ENCODE assay signal across 18 cellular contexts in the genomic region with DNA sequence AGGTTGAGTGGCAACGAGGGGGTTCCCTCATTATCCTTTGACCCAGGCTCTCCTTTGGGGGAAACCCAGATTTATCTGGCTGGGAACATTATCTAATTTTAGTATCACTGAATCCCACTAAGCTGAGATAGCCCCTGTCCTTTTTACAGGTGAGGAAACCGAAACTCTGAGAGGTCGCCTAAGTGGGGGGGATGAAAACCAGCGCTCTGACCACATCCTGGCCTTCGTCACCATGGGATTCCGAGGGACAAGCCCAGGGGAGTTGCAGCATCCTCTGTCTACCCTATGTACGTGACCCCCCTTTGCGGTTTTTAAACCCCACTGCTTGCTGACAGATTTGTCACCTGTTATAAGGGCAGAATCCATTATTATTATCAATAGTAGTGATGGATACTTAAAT.
DNase-seq lines count a peak whose midpoint lies in the region; ATAC-seq and TF ChIP-seq lines count a peak whose summit lies in the region.
"Had no signal": no experiment of that assay in that cellular context is flagged by ENCODE, and none has a peak within 500 bp of the region (broad histone marks: within the 10 kb centered on the region; RNA-seq: fewer than 3 reads in every experiment).

No MANE protein-coding gene starts in this region.

- ATAC-seq in GM19023 (IDR thresholded peaks at IDR 0.05; ENCODE audit: unreplicated experiment), result peak; percentile 47
- ATAC-seq in GM21723 (IDR thresholded peaks at IDR 0.05; ENCODE audit: unreplicated experiment), result peak; percentile 46
- ATAC-seq in HG03175 (IDR thresholded peaks at IDR 0.05; ENCODE audit: unreplicated experiment), result peak; percentile 56
- ATAC-seq in HG03135 (IDR thresholded peaks at IDR 0.05; ENCODE audit: unreplicated experiment), result no peak
- ATAC-seq: GM23338 had no signal

- no peaks in the 10 kb centered on the region for H3K4me1 ChIP-seq in BE2C
- H3K4me1 ChIP-seq: adrenal gland, upper lobe of left lung had no signal

- POLR2A ChIA-PET in GM10248 (lab: Yijun Ruan, JAX), result interaction anchor here (1.0 kb wide), 1 partner anchor 23 kb away, joined by 3 read pairs; no protein-coding TSS in a partner anchor

- H3K27me3 ChIP-seq in BE2C, result no peaks in the 10 kb centered on the region
- H3K27me3 ChIP-seq: adrenal gland, upper lobe of left lung had no signal

- no peaks in the 10 kb centered on the region for H3K36me3 ChIP-seq in BE2C
- H3K36me3 ChIP-seq: adrenal gland, upper lobe of left lung had no signal

- CTCF ChIA-PET in GM10248 (lab: Yijun Ruan, JAX), result interaction anchor here (1.2 to 9.1 kb wide), 4 partner anchors 10 to 105 kb away, joined by 3 to 73 read pairs (median 3); no protein-coding TSS in a partner anchor

- TF ChIP-seq CTCF in GM10248 (IDR thresholded peaks at IDR 0.05; ENCODE audit: control extremely low read depth, extremely low read depth, low read depth, missing control alignments), result no peak
- TF ChIP-seq CTCF in BE2C (IDR thresholded peaks at IDR 0.05; ENCODE audit: low read depth, low read length), result no peak

- H3K4me3 ChIP-seq in BE2C (ENCODE audit: low read depth, low read length), result no peak overlapping the region
- H3K4me3 ChIP-seq: adrenal gland, GM23338, upper lobe of left lung had no signal

- DNase-seq in GM10248 (ENCODE audit: extremely low spot score), result peak; percentile 56
- no peak for DNase-seq in cerebellar nuclear complex (lab: John Stamatoyannopoulos, UW)
- DNase-seq in BE2C, result no peak
- DNase-seq in DMS53 treated with DMSO at 0.1 percent for 48 hours (lab: John Stamatoyannopoulos, UW; ENCODE audit: unreplicated experiment), result no peak
- DNase-seq: activated CD4-positive, alpha-beta T cell treated with anti-CD3 and anti-CD28 coated beads for 4 hours; activated T-cell treated with anti-CD3 and anti-CD28 coated beads, Interleukin-2, amount 50 U/mL, for 48 hours; adrenal gland; erythroblast; head of caudate nucleus; KBM-7; NCI-H510A; stimulated activated CD8-positive, alpha-beta memory T cell treated with anti-CD3 and anti-CD28 coated beads, Interleukin-4, amount 100 ng/mL, for 48 hours; upper lobe of left lung had no signal

- H3K9me3 ChIP-seq in BE2C, result no peaks in the 10 kb centered on the region
- H3K9me3 ChIP-seq: adrenal gland, upper lobe of left lung had no signal
